Comparison of ENCODE assay signal across 18 cellular contexts in genomic region chr1:198295186-198295585, GRCh38.
"Had no signal": no experiment of that assay in that cellular context is flagged by ENCODE, and none has a peak within 500 bp of the region (broad histone marks: within the 10 kb centered on the region; RNA-seq: fewer than 3 reads in every experiment).

No MANE protein-coding gene starts in this region.

- FAIRE-seq: astrocyte, bronchial epithelial cell, keratinocyte had no signal

- H3K27ac ChIP-seq: tibial artery, uterus, VCaP had no signal

- H3K27me3 ChIP-seq: adrenal gland, tibial artery, uterus had no signal

- DNase-seq: activated CD4-positive, alpha-beta T cell treated with anti-CD3 and anti-CD28 coated beads for 1 hour; activated CD4-positive, alpha-beta T cell treated with anti-CD3 and anti-CD28 coated beads, Interleukin-2, amount 50 U/mL, for 4 hours; activated gamma-delta T cell treated with Interleukin-2 at 50 U/mL for 16 hours; adrenal gland; effector memory CD8-positive, alpha-beta T cell; foreskin fibroblast; hypothalamus; stimulated activated CD4-positive, alpha-beta T cell treated with anti-CD3 and anti-CD28 coated beads, Interleukin-2, amount 100 ng/mL, for 24 hours; stimulated activated naive CD4-positive, alpha-beta T cell treated with Interleukin-2 at 50 U/mL for 16 hours; SW 1271; T-helper 2 cell; tibial artery; uterus had no signal

- H3K4me1 ChIP-seq: uterus had no signal

- H3K9me3 ChIP-seq: adrenal gland, tibial artery, uterus had no signal

- H3K4me3 ChIP-seq: adrenal gland, lung, tibial artery, uterus had no signal

- H3K36me3 ChIP-seq: uterus had no signal
